ENCODE assay signal across 13 cellular contexts in the genomic region with DNA sequence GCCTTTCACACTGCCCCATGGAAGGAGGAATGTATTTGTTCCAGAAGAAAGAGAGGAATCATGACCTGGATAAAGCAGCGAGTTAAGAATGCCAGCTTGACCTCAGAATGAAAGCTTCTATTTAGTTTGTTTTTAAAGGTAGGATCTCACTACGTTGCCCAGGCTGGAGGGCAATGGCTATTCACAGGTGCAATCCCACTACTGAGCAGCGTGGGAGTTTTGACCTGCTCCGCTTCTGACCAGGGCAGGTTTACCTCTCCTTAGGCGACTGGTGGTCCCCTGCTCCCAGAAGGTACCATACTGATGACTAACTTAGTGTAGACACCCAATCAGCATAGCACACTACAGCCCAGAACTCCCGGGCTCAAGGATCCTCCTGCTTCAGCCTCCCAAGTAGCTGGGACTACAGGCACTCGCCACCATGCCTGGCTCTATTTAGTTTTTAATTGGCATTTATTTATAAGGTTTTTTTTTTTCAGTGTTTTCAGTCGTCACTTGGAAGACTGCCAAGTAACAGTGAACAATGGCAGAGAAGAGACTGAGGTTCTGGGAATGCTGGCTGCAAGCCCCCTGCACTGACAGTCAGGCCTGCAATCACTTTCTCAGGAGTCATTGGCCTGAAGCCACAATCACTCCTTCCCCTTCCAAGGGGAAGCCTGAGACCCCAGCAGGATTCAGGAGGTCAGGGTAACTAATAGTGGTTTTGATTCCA.
DNase-seq lines count a peak whose midpoint lies in the region; ATAC-seq and TF ChIP-seq lines count a peak whose summit lies in the region.
"Had no signal": no experiment of that assay in that cellular context is flagged by ENCODE, and none has a peak within 500 bp of the region (broad histone marks: within the 10 kb centered on the region; RNA-seq: fewer than 3 reads in every experiment).

No MANE protein-coding gene starts in this region.

- peaks cover 0 to 2% of the 10 kb centered on the region in 2 donors for H3K4me1 Mint-ChIP-seq in natural killer cell treated with Interleukin-12 subunit alpha and Interleukin-12 subunit beta and Interleukin-15 and Interleukin-18, amount 100 ng/mL, for 72 hours (ENCODE audit: low read depth in 2 of 2)
- H3K4me1 Mint-ChIP-seq in natural killer cell (no peaks in the 10 kb centered on the region), nephron progenitor cell (no peaks in the 10 kb centered on the region)
- peaks cover 16% of the 10 kb centered on the region for H3K4me1 Mint-ChIP-seq in stimulated activated naive CD8-positive, alpha-beta T cell treated with anti-CD3 and anti-CD28 coated beads, Interleukin-15, amount 100 ng/mL, for 72 hours

- no peak overlapping the region for H3K27ac Mint-ChIP-seq in natural killer cell treated with Interleukin-12 subunit alpha and Interleukin-12 subunit beta and Interleukin-15 and Interleukin-18, amount 100 ng/mL, for 72 hours
- H3K27ac Mint-ChIP-seq in natural killer cell (no peak overlapping the region), nephron progenitor cell (peak overlapping the region; percentile 87)
- no peak overlapping the region for H3K27ac Mint-ChIP-seq in stimulated activated naive CD8-positive, alpha-beta T cell treated with anti-CD3 and anti-CD28 coated beads, Interleukin-15, amount 100 ng/mL, for 72 hours

- TF ChIP-seq CTCF in natural killer cell (IDR thresholded peaks at IDR 0.05) (no peak), nephron progenitor cell (IDR thresholded peaks at IDR 0.05) (no peak)

- no peaks in the 10 kb centered on the region for H3K9me3 Mint-ChIP-seq in natural killer cell treated with Interleukin-12 subunit alpha and Interleukin-12 subunit beta and Interleukin-15 and Interleukin-18, amount 100 ng/mL, for 72 hours
- no peaks in the 10 kb centered on the region for H3K9me3 Mint-ChIP-seq in natural killer cell
- H3K9me3 Mint-ChIP-seq in nephron progenitor cell = peaks cover 4% of the 10 kb centered on the region
- H3K9me3 Mint-ChIP-seq in stimulated activated naive CD8-positive, alpha-beta T cell treated with anti-CD3 and anti-CD28 coated beads, Interleukin-15, amount 100 ng/mL, for 72 hours = no peaks in the 10 kb centered on the region
- H3K9me3 Mint-ChIP-seq: stimulated activated naive CD8-positive, alpha-beta T cell treated with anti-CD3 and anti-CD28 coated beads, Interleukin-15, Interleukin-2, amounts not matched to agents 100 ng/mL and 50 ng/mL, for 24 hours had no signal

- H3K27ac ChIP-seq in caudate nucleus (ENCODE audit: low read depth, low read length) = peak overlapping the region; percentile 88

- no peaks in the 10 kb centered on the region for H3K36me3 Mint-ChIP-seq in natural killer cell treated with Interleukin-12 subunit alpha and Interleukin-12 subunit beta and Interleukin-15 and Interleukin-18, amount 100 ng/mL, for 72 hours
- H3K36me3 Mint-ChIP-seq in natural killer cell (peaks cover 9% of the 10 kb centered on the region), nephron progenitor cell (ENCODE audit: low read depth) (peaks cover 82% of the 10 kb centered on the region)

- H3K4me3 Mint-ChIP-seq in natural killer cell treated with Interleukin-12 subunit alpha and Interleukin-12 subunit beta and Interleukin-15 and Interleukin-18, amount 100 ng/mL, for 72 hours = no peak overlapping the region
- H3K4me3 Mint-ChIP-seq in natural killer cell = no peak overlapping the region
- H3K4me3 Mint-ChIP-seq in nephron progenitor cell = no peak overlapping the region
- H3K4me3 Mint-ChIP-seq in stimulated activated naive CD8-positive, alpha-beta T cell treated with anti-CD3 and anti-CD28 coated beads, Interleukin-15, amount 100 ng/mL, for 72 hours = no peak overlapping the region
- H3K4me3 Mint-ChIP-seq: stimulated activated naive CD8-positive, alpha-beta T cell treated with anti-CD3 and anti-CD28 coated beads, Interleukin-15, Interleukin-2, amounts not matched to agents 100 ng/mL and 50 ng/mL, for 24 hours had no signal

- no peaks in the 10 kb centered on the region for H3K27me3 Mint-ChIP-seq in natural killer cell treated with Interleukin-12 subunit alpha and Interleukin-12 subunit beta and Interleukin-15 and Interleukin-18, amount 100 ng/mL, for 72 hours
- H3K27me3 Mint-ChIP-seq in natural killer cell (ENCODE audit: low read depth in 2 of 2) = no peaks in the 10 kb centered on the region
- no peaks in the 10 kb centered on the region for H3K27me3 Mint-ChIP-seq in nephron progenitor cell (ENCODE audit: low read depth, poor library complexity)
- no peaks in the 10 kb centered on the region for H3K27me3 Mint-ChIP-seq in stimulated activated naive CD8-positive, alpha-beta T cell treated with anti-CD3 and anti-CD28 coated beads, Interleukin-15, amount 100 ng/mL, for 72 hours
- H3K27me3 Mint-ChIP-seq: stimulated activated naive CD8-positive, alpha-beta T cell treated with anti-CD3 and anti-CD28 coated beads, Interleukin-15, Interleukin-2, amounts not matched to agents 100 ng/mL and 50 ng/mL, for 24 hours had no signal

- no peak for ATAC-seq in natural killer cell treated with Interleukin-12 subunit alpha and Interleukin-12 subunit beta and Interleukin-15 and Interleukin-18, amount 100 ng/mL, for 72 hours
- ATAC-seq in natural killer cell (no peak), GM18867 (IDR thresholded peaks at IDR 0.05; ENCODE audit: unreplicated experiment) (no peak)
- no peak for ATAC-seq in stimulated activated naive CD8-positive, alpha-beta T cell treated with anti-CD3 and anti-CD28 coated beads, Interleukin-15, amount 100 ng/mL, for 72 hours

- intact Hi-C loops in natural killer cell (cut with micrococcal nuclease) = no loop called here

- DNase-seq in natural killer cell treated with Interleukin-12 subunit alpha and Interleukin-12 subunit beta and Interleukin-15 and Interleukin-18, amount 100 ng/mL, for 72 hours (ENCODE audit: low spot score) = peak; percentile 8
- DNase-seq in natural killer cell (no peak), caudate nucleus (lab: John Stamatoyannopoulos, UW) (peak in 1 of 61 donors; percentile 13), nephron progenitor cell (no peak), epidermal melanocyte (ENCODE audit: insufficient read length, low spot score) (no peak)
- DNase-seq in stimulated activated naive CD8-positive, alpha-beta T cell treated with anti-CD3 and anti-CD28 coated beads, Interleukin-15, amount 100 ng/mL, for 72 hours = no peak
- DNase-seq in activated CD4-positive, alpha-beta T cell treated with anti-CD3 and anti-CD28 coated beads for 1 hour = no peak
- DNase-seq: amniotic stem cell; Caco-2; mesendoderm; stimulated activated CD4-positive, alpha-beta T cell treated with anti-CD3 and anti-CD28 coated beads, Interleukin-12 subunit alpha, Interleukin-12 subunit beta, amount 100 ng/mL, for 4 hours had no signal
